Comparison of ENCODE assay signal across 30 cellular contexts in genomic region chrX:39431893-39432292, GRCh38.
"Had no signal": no experiment of that assay in that cellular context is flagged by ENCODE, and none has a peak within 500 bp of the region (broad histone marks: within the 10 kb centered on the region; RNA-seq: fewer than 3 reads in every experiment).

No MANE protein-coding gene starts in this region.

- H3K4me1 ChIP-seq: Peyer's patch had no signal

- DNase-seq: activated B cell treated with CpG ODN at 0.5 μM for 24 hours; activated CD4-positive, alpha-beta T cell treated with anti-CD3 and anti-CD28 coated beads for 1 hour; activated CD4-positive, alpha-beta T cell treated with anti-CD3 and anti-CD28 coated beads, Interleukin-2, amount 50 U/mL, for 1 hour; activated CD8-positive, alpha-beta memory T cell treated with anti-CD3 and anti-CD28 coated beads, Interleukin-2, amount 50 U/mL, for 48 hours; activated CD8-positive, alpha-beta T cell treated with anti-CD3 and anti-CD28 coated beads, Interleukin-2, amount 10 ng/mL, durations not matched to agents 7 days and 5 days; activated effector memory CD4-positive, alpha-beta T cell treated with anti-CD3 and anti-CD28 coated beads, Interleukin-2, amount 50 U/mL, for 16 hours; activated naive CD4-positive, alpha-beta T cell treated with Interleukin-2 at 50 U/mL for 16 hours; activated T-cell treated with anti-CD3 and anti-CD28 coated beads, Interleukin-2, amount 50 U/mL, for 1 hour; brain microvascular endothelial cell; cerebellar nuclear complex; Karpas-422; NCI-H1105 treated with DMSO at 0.1 percent for 48 hours; NCI-H1436 treated with DMSO at 0.1 percent for 48 hours; NCI-H187; NCI-H2081; NCI-H446; NCI-H524; NCI-H748 treated with DMSO at 0.1 percent for 48 hours; NK-92 treated with Interleukin-12 subunit alpha and Interleukin-12 subunit beta, amount 100 ng/mL, for 24 hours; OCI-M1; Peyer's patch; SHP77; T-helper 9 cell had no signal

- H3K27me3 ChIP-seq: brain microvascular endothelial cell, cardiac muscle cell, Peyer's patch, SJSA1 had no signal

- ATAC-seq: activated CD8-positive, alpha-beta T cell treated with anti-CD3 and anti-CD28 coated beads, Interleukin-2, amount 10 ng/mL, durations not matched to agents 7 days and 5 days; activated naive CD4-positive, alpha-beta T cell treated with anti-CD3 and anti-CD28 coated beads, Interleukin-2, amount 50 U/mL, for 72 hours; K562; SK-N-SH treated with all-trans-retinoic acid at 6 μM for 48 hours had no signal

- H3K4me3 ChIP-seq: cardiac muscle cell, K562, Peyer's patch, SJSA1 had no signal

- FAIRE-seq: K562, TTC549 had no signal

- H3K36me3 ChIP-seq: brain microvascular endothelial cell, cardiac muscle cell, Peyer's patch, SJSA1 had no signal

- H3K9me3 ChIP-seq: Peyer's patch, SJSA1 had no signal

- H3K27ac ChIP-seq: brain microvascular endothelial cell, cardiac muscle cell, Peyer's patch, RWPE1, SJSA1 had no signal
